ENCODE assay signal across 13 cellular contexts in the genomic region with DNA sequence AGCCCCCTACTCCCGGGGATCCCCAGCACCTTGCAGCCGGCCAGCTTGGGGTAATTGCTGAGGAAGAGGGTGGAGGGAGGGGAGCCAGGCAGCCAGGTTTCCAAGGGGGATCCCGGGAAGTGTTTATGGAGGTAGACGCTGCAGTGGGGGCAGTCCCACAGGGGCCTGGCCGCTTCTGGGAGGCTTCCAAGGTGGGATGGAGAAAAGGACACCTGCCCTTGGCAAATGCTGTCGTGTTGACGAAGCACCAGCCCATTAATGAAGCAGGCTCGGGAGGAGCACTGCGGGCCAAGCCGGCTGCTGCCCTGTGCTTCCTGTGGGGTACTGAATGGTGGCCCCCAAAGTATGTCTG.
DNase-seq lines count a peak whose midpoint lies in the region; ATAC-seq and TF ChIP-seq lines count a peak whose summit lies in the region.
"Had no signal": no experiment of that assay in that cellular context is flagged by ENCODE, and none has a peak within 500 bp of the region (broad histone marks: within the 10 kb centered on the region; RNA-seq: fewer than 3 reads in every experiment).

No MANE protein-coding gene starts in this region.

- H3K9ac ChIP-seq in colonic mucosa (ENCODE audit: low read depth in 2 of 2, low read length in 2 of 2), result peak overlapping the region in 1 of 2 donors; percentile 41

- TF ChIP-seq CTCF in colonic mucosa (IDR thresholded peaks at IDR 0.05) (no peak), psoas muscle (IDR thresholded peaks at IDR 0.05) (no peak)

- no peak overlapping the region for H3K27ac ChIP-seq in ACC112 (ENCODE audit: low read depth, low read length)
- H3K27ac ChIP-seq in colonic mucosa, result peak overlapping the region; percentile 78
- H3K27ac ChIP-seq in psoas muscle, result peak overlapping the region; percentile 93

- H3K4me3 ChIP-seq in ACC112 (ENCODE audit: low read depth, low read length) (no peak overlapping the region), colonic mucosa (peak overlapping the region; percentile 16), psoas muscle (peak overlapping the region; percentile 55)
- H3K4me3 ChIP-seq: HAP-1 had no signal

- H3K79me2 ChIP-seq in ACC112 (ENCODE audit: control insufficient read depth, insufficient read depth, low read length, unreplicated experiment), result no peaks in the 10 kb centered on the region

- H3K27me3 ChIP-seq in ACC112 (ENCODE audit: insufficient read depth, low read length), result peaks cover 14% of the 10 kb centered on the region
- H3K27me3 ChIP-seq in colonic mucosa, result peaks cover 6% of the 10 kb centered on the region
- H3K27me3 ChIP-seq in psoas muscle (ENCODE audit: insufficient read depth in 3 of 3, low read length in 2 of 3), result no peaks in the 10 kb centered on the region

- ATAC-seq in psoas muscle (peak in 1 of 4 donors; percentile 1), left colon (no peak)
- ATAC-seq: natural killer cell treated with Interleukin-12 subunit alpha and Interleukin-12 subunit beta and Interleukin-15 and Interleukin-18, amount 100 ng/mL, for 72 hours had no signal

- intact Hi-C loops in colonic mucosa (cut with DNase I) (no loop called here), psoas muscle (cut with DNase I) (no loop called here), left colon (cut with DNase I, micrococcal nuclease) (no loop called here)

- H2AFZ ChIP-seq in ACC112 (ENCODE audit: low read length, unreplicated experiment), result peak overlapping the region; percentile 73

- H3K4me1 ChIP-seq in ACC112 (ENCODE audit: control insufficient read depth, insufficient read depth, low read length, unreplicated experiment), result peaks cover 20% of the 10 kb centered on the region
- H3K4me1 ChIP-seq in colonic mucosa, result no peaks in the 10 kb centered on the region
- H3K4me1 ChIP-seq in psoas muscle, result peaks cover 46% of the 10 kb centered on the region

- H3K36me3 ChIP-seq in ACC112 (ENCODE audit: insufficient read depth, low read length) (no peaks in the 10 kb centered on the region), colonic mucosa (no peaks in the 10 kb centered on the region), psoas muscle (ENCODE audit: insufficient read depth in 1 of 2, low read depth in 1 of 2) (no peaks in the 10 kb centered on the region)
- H3K36me3 ChIP-seq: HAP-1 had no signal

- DNase-seq in NCI-H2029 (lab: John Stamatoyannopoulos, UW) (peak; percentile 69), colonic mucosa (no peak), psoas muscle (no peak), C1 segment of cervical spinal cord (lab: John Stamatoyannopoulos, UW) (no peak), NCI-H1048 (lab: John Stamatoyannopoulos, UW) (no peak), left colon (no peak)
- no peak for DNase-seq in stimulated activated CD4-positive, alpha-beta T cell treated with anti-CD3 and anti-CD28 coated beads, Interleukin-15, amount 100 ng/mL, for 24 hours
- DNase-seq: activated gamma-delta T cell treated with Interleukin-2 at 50 U/mL for 16 hours, DMS153, NCI-H2107 had no signal

- 43 to 56% (median 53%) methylated on average over 9 to 10 of the region's 10 CpGs for WGBS in psoas muscle, 3 donors

- H3K9me3 ChIP-seq in colonic mucosa, result no peaks in the 10 kb centered on the region
- H3K9me3 ChIP-seq in psoas muscle, result no peaks in the 10 kb centered on the region
- H3K9me3 ChIP-seq: HAP-1 had no signal
